Comparison of ENCODE assay signal across 9 cellular contexts in the genomic region with DNA sequence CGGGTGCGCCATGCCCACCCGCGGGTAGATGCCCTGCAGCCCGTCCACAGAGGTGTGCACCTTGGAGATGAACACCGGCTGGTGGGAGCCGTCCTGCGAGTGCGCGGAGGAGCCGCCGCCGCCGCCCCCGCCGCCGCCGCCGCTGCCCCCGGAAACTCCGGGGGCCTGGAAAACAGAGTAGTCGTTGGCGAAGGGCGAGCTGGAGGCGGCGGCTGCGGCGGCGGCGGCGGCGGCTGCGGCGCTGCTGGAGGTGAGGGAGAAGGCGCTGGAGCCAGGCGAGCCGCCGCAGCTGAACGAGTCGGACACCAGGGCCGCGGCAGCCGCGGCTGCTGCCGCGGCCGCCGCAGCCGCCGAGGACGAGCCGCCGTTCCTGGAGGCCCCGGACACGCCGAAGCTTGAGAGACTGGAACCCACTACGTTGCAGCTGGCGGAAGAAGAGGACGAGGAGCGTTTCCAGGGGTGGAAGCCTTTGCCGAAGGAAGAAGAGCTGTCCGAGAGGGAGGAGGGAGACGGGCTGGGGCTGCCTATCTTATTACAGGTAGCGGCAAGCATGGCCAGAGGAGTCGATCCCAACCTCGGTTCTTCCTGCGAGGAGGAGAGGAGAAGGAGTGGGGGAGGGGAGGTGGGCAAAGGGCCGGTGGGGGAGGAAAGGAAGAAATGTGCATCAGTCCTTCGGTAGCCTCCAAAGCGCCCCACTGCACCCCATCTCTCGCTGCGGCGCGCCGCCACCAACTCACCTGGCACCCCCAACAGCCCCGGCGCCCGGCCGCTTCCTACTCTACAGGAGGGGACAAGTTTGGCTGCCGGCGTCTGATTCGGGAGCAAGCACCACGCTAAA. TPM values are rescaled to one million over a fixed set of nuclear protein-coding genes. Genes with fewer than 3 reads are reported as not detected.
A peak's percentile ranks its signal among the peaks of the same experiment; 100 is the strongest.
DNase-seq lines count a peak whose midpoint lies in the region; ATAC-seq and TF ChIP-seq lines count a peak whose summit lies in the region.
"Had no signal": no experiment of that assay in that cellular context is flagged by ENCODE, and none has a peak within 500 bp of the region (broad histone marks: within the 10 kb centered on the region; RNA-seq: fewer than 3 reads in every experiment).

No MANE protein-coding gene starts in this region.

- no peak for ATAC-seq in effector memory CD8-positive, alpha-beta T cell (replicated peaks)
- ATAC-seq in HG03342 (IDR thresholded peaks at IDR 0.05; ENCODE audit: unreplicated experiment) (no peak), HG03196 (IDR thresholded peaks at IDR 0.05; ENCODE audit: unreplicated experiment) (no peak)

- H4K20me1 ChIP-seq in neural progenitor cell (ENCODE audit: low read depth), result peaks cover 57% of the 10 kb centered on the region

- H3K9ac ChIP-seq in neural progenitor cell, result peak overlapping the region; percentile 51

- peaks cover 60 to 74% of the 10 kb centered on the region in 2 donors for H3K27me3 Mint-ChIP-seq in effector memory CD8-positive, alpha-beta T cell
- H3K27me3 Mint-ChIP-seq in neural progenitor cell (ENCODE audit: insufficient read depth, low read depth), result peaks cover 42% of the 10 kb centered on the region

- H3K4me3 Mint-ChIP-seq in effector memory CD8-positive, alpha-beta T cell, result peak overlapping the region; percentile 64 to 70
- H3K4me3 Mint-ChIP-seq in neural progenitor cell, result peak overlapping the region; percentile 90

- H3K4me1 Mint-ChIP-seq in effector memory CD8-positive, alpha-beta T cell (ENCODE audit: low read depth in 2 of 2), result peaks cover 9 to 11% of the 10 kb centered on the region in 2 donors
- H3K4me1 Mint-ChIP-seq in neural progenitor cell, result peaks cover 53% of the 10 kb centered on the region

- no peak for TF ChIP-seq CTCF in neural progenitor cell (IDR thresholded peaks at IDR 0.05)

- peaks cover 60% of the 10 kb centered on the region for H3K79me2 ChIP-seq in neural progenitor cell (ENCODE audit: low read depth)

- peaks cover 0 to 11% of the 10 kb centered on the region in 2 donors for H3K9me3 Mint-ChIP-seq in effector memory CD8-positive, alpha-beta T cell
- peaks cover 3% of the 10 kb centered on the region for H3K9me3 Mint-ChIP-seq in neural progenitor cell

- H3K4me3 ChIP-seq in neural progenitor cell, result peak overlapping the region; percentile 94

- H3K4me1 ChIP-seq in neural progenitor cell, result peaks cover 53% of the 10 kb centered on the region

- H3K36me3 Mint-ChIP-seq in effector memory CD8-positive, alpha-beta T cell (ENCODE audit: insufficient read depth), result peaks cover 13% of the 10 kb centered on the region
- H3K36me3 Mint-ChIP-seq in neural progenitor cell, result peaks cover 9% of the 10 kb centered on the region

- no peak overlapping the region for H2AFZ ChIP-seq in neural progenitor cell (replicated peaks)

- peaks cover 71% of the 10 kb centered on the region for H3F3A ChIP-seq in neural progenitor cell (ENCODE audit: low read depth)

- peaks cover 64% of the 10 kb centered on the region for H3K27me3 ChIP-seq in neural progenitor cell

- peak; percentile 68 for DNase-seq in DMS 273 (lab: John Stamatoyannopoulos, UW; ENCODE audit: unreplicated experiment)
- DNase-seq in DMS 273 treated with DMSO at 0.1 percent for 48 hours (lab: John Stamatoyannopoulos, UW), result no peak
- DNase-seq in NCI-H510A (lab: John Stamatoyannopoulos, UW), result peak; percentile 21
- no peak for DNase-seq in effector memory CD8-positive, alpha-beta T cell
- peak; percentile 71 for DNase-seq in neural progenitor cell (ENCODE audit: low spot score)
- no peak for DNase-seq in NAMALWA (ENCODE audit: low spot score)

- H3K36me3 ChIP-seq in neural progenitor cell, result peaks cover 11% of the 10 kb centered on the region
- H3K36me3 ChIP-seq: neutrophil had no signal

- no peak overlapping the region for H3K27ac Mint-ChIP-seq in effector memory CD8-positive, alpha-beta T cell
- H3K27ac Mint-ChIP-seq in neural progenitor cell, result peak overlapping the region; percentile 90

- H3K4me2 ChIP-seq in neural progenitor cell, result peak overlapping the region; percentile 83

- no peaks in the 10 kb centered on the region for H3K9me3 ChIP-seq in neural progenitor cell (ENCODE audit: low read depth)
- H3K9me3 ChIP-seq: neutrophil had no signal

- H3K27ac ChIP-seq in neural progenitor cell, result peak overlapping the region; percentile 70
- H3K27ac ChIP-seq: neutrophil had no signal

RNA-seq across cellular contexts. Expression of gene SP8, which starts 1.3 kb away (rescaled TPM):
- 19.8 and 60.7 TPM in 2 replicates for total RNA-seq in neural progenitor cell (ENCODE audit: low replicate concordance)

Comparison
In these comparisons a context has a peak if more than half of its experiments do, and no peak if none do; other contexts are left out.
1. DNase-seq: peak in DMS 273 (single experiment), NCI-H510A (single experiment) and neural progenitor cell (single experiment); none in DMS 273 treated with DMSO at 0.1 percent for 48 hours (single experiment), effector memory CD8-positive, alpha-beta T cell (0 of 3) and NAMALWA (single experiment).